Comparison of ENCODE assay signal across 19 cellular contexts in the genomic region with DNA sequence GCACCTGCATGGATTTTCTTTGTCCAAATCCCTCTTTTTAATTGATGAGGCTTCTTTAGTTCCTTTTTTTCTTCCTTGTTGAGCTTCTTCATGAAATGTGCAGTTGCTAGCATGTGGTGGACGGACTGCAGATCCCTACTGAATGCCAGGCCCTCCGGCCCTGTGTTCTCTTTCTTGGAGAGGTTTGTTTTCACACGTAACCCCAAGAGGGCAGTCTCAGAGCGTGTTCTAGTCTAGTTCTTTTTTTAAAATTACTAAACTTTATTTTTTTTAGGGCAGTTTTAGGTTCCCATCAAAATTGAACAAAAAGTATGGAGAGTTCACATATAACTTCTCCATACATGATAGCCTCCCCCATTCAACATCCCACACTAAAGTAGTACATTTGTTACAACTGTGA.
DNase-seq lines count a peak whose midpoint lies in the region; ATAC-seq and TF ChIP-seq lines count a peak whose summit lies in the region.
"Had no signal": no experiment of that assay in that cellular context is flagged by ENCODE, and none has a peak within 500 bp of the region (broad histone marks: within the 10 kb centered on the region; RNA-seq: fewer than 3 reads in every experiment).

No MANE protein-coding gene starts in this region.

- H2AFZ ChIP-seq in H9 (ENCODE audit: low read length): no peak overlapping the region

- H2BK15ac ChIP-seq in H9 (ENCODE audit: low read depth, low read length): no peak overlapping the region

- no peak overlapping the region for H4K8ac ChIP-seq in H9 (replicated peaks; ENCODE audit: insufficient read length, low read depth, low read length)

- no peak overlapping the region for H3K14ac ChIP-seq in H9 (ENCODE audit: insufficient read depth, low read length)

- CTCF ChIA-PET in A673 (lab: Charles Lee): no interaction called here

- no peaks in the 10 kb centered on the region for H3K4me1 ChIP-seq in A673 (ENCODE audit: insufficient read depth, low read length, poor library complexity, severe bottlenecking)
- H3K4me1 ChIP-seq in H9 (ENCODE audit: insufficient read depth, low read length): 0 out of 2 replicates have a peak, but pooled peaks cover 4% of the 10 kb centered on the region
- peaks cover 5% of the 10 kb centered on the region for H3K4me1 ChIP-seq in colonic mucosa
- H3K4me1 ChIP-seq: right atrium auricular region had no signal

- peaks cover 44 to 45% of the 10 kb centered on the region in 2 experiments for H3K4me1 Mint-ChIP-seq in H9

- H3K27me3 Mint-ChIP-seq in H9 (ENCODE audit: low read depth): no peaks in the 10 kb centered on the region

- H3K23me2 ChIP-seq in H9 (ENCODE audit: insufficient read length, low read depth, low read length, poor library complexity, severe bottlenecking): no peaks in the 10 kb centered on the region

- DNase-seq in A673 (ENCODE audit: low spot score) (peak; percentile 12), H9 (no peak), colonic mucosa (peak; percentile 16), medulla oblongata (ENCODE audit: extremely low spot score) (peak; percentile 37), D341Med (ENCODE audit: low spot score) (no peak), SK-N-DZ (ENCODE audit: low spot score) (no peak), GF-D8 (lab: John Stamatoyannopoulos, UW) (no peak)
- DNase-seq: activated CD4-positive, alpha-beta T cell treated with anti-CD3 and anti-CD28 coated beads, Interleukin-2, amount 50 U/mL, for 48 hours; activated naive CD4-positive, alpha-beta T cell treated with anti-CD3 and anti-CD28 coated beads, Interleukin-2, amount 50 U/mL, for 16 hours; heart right ventricle; kidney glomerular epithelial cell; NCI-H1092 treated with DMSO at 0.1 percent for 48 hours; NCI-H526 treated with DMSO at 0.1 percent for 48 hours; stimulated activated naive CD4-positive, alpha-beta T cell had no signal

- H3K27me3 ChIP-seq in A673 (replicated peaks; ENCODE audit: insufficient read depth, low read depth, low read length, poor library complexity) (no peaks in the 10 kb centered on the region), H9 (ENCODE audit: insufficient read depth, low read length) (no peaks in the 10 kb centered on the region), colonic mucosa (no peaks in the 10 kb centered on the region)
- H3K27me3 ChIP-seq: heart right ventricle, right atrium auricular region, upper lobe of left lung had no signal

- no peaks in the 10 kb centered on the region for H3K36me3 Mint-ChIP-seq in H9 (ENCODE audit: insufficient read depth in 1 of 3, low read depth in 3 of 3)
- H3K36me3 Mint-ChIP-seq: mesothelial cell of epicardium had no signal

- H3K4me2 ChIP-seq in H9 (ENCODE audit: insufficient read depth, insufficient read length, low read length): no peak overlapping the region
- H3K4me2 ChIP-seq: KMS-11 had no signal

- WGBS in H9 (ENCODE audit: extremely low coverage, insufficient read length, low lambda C conversion rate): no CpG with 5 or more reads among the region's 4 CpGs

- H3K36me3 ChIP-seq in A673 (ENCODE audit: insufficient read depth, low read length, poor library complexity, severe bottlenecking) (no peaks in the 10 kb centered on the region), colonic mucosa (no peaks in the 10 kb centered on the region)
- H3K36me3 ChIP-seq: heart right ventricle, right atrium auricular region, upper lobe of left lung had no signal

- H3K79me1 ChIP-seq in H9 (ENCODE audit: insufficient read depth, low read depth, low read length, poor library complexity, severe bottlenecking): no peaks in the 10 kb centered on the region

- H3K56ac ChIP-seq in H9 (ENCODE audit: insufficient read length, low read depth, low read length): no peak overlapping the region

- H3K9ac ChIP-seq in H9 (ENCODE audit: extremely low read depth, insufficient read length, low read length) (no peak overlapping the region), colonic mucosa (ENCODE audit: low read depth in 2 of 2, low read length in 2 of 2) (no peak overlapping the region)
- H3K9ac ChIP-seq: KMS-11 had no signal

- H3K4me3 Mint-ChIP-seq in H9: no peak overlapping the region
- H3K4me3 Mint-ChIP-seq: mesothelial cell of epicardium had no signal

- no peak overlapping the region for H3K18ac ChIP-seq in H9 (ENCODE audit: insufficient read length, low read depth, low read length)

- H3K9me3 ChIP-seq in A673 (ENCODE audit: low read depth, low read length, poor library complexity, severe bottlenecking) (no peaks in the 10 kb centered on the region), H9 (ENCODE audit: control insufficient read depth, low read depth, low read length) (no peaks in the 10 kb centered on the region), colonic mucosa (no peaks in the 10 kb centered on the region)
- H3K9me3 ChIP-seq: heart right ventricle, right atrium auricular region, upper lobe of left lung had no signal

- POLR2A ChIA-PET in A673 (lab: Charles Lee; ENCODE audit: low non-redundant PET): no interaction called here

- H4K91ac ChIP-seq in H9 (ENCODE audit: insufficient read length, low read depth, low read length): no peak overlapping the region

- H4K20me1 ChIP-seq in H9 (ENCODE audit: control insufficient read depth, insufficient read depth, insufficient read length): no peaks in the 10 kb centered on the region

- H3K23ac ChIP-seq in H9 (ENCODE audit: insufficient read length, low read depth, low read length): no peak overlapping the region

- no peak overlapping the region for H4K5ac ChIP-seq in H9 (ENCODE audit: insufficient read length, low read depth, low read length)

- no peak overlapping the region for H3T11ph ChIP-seq in H9 (ENCODE audit: low read length)

- no peak overlapping the region for H2BK20ac ChIP-seq in H9 (ENCODE audit: low read depth, low read length, poor library complexity, severe bottlenecking)

- H3K4me3 ChIP-seq in A673 (ENCODE audit: low read depth, low read length, poor library complexity, severe bottlenecking) (no peak overlapping the region), colonic mucosa (no peak overlapping the region)
- H3K4me3 ChIP-seq: heart right ventricle, right atrium auricular region, upper lobe of left lung had no signal

- no peak overlapping the region for H2BK5ac ChIP-seq in H9 (ENCODE audit: insufficient read length, low read length)

- intact Hi-C loops in A673 (cut with micrococcal nuclease; ENCODE audit: unreplicated experiment) (loop anchor here (5.0 kb wide), 1 partner anchor 268 kb away; no protein-coding TSS in a partner anchor), colonic mucosa (cut with DNase I) (no loop called here)

- ATAC-seq in HG03045 (IDR thresholded peaks at IDR 0.05; ENCODE audit: unreplicated experiment): no peak
- ATAC-seq: heart right ventricle had no signal

- TF ChIP-seq CTCF in A673 (conservative IDR thresholded peaks at IDR 0.05; ENCODE audit: low read depth, low read length): no peak; the same call in 1 of the 2 replicates
- TF ChIP-seq CTCF in H9 (conservative IDR thresholded peaks at IDR 0.05): peak; percentile 63
- no peak for TF ChIP-seq CTCF in colonic mucosa (IDR thresholded peaks at IDR 0.05)

- no peaks in the 10 kb centered on the region for H3K79me2 ChIP-seq in H9 (ENCODE audit: insufficient read depth, low read length)

- H3K9me3 Mint-ChIP-seq in H9: no peaks in the 10 kb centered on the region
- H3K9me3 Mint-ChIP-seq: mesothelial cell of epicardium had no signal

- H3K27ac Mint-ChIP-seq in H9: peak overlapping the region in 1 of 3 experiments; percentile 25; a peak in 2 of 7 replicates
- H3K27ac Mint-ChIP-seq: mesothelial cell of epicardium had no signal

- H2BK12ac ChIP-seq in H9 (ENCODE audit: insufficient read length, low read depth, low read length): no peak overlapping the region

- BruUV-seq in A673 (replicated peaks; lab: Mats Ljungman, UMichigan): no TSS peak

- H3K4ac ChIP-seq in H9 (ENCODE audit: low read depth, low read length): no peak overlapping the region

- H2BK120ac ChIP-seq in H9 (ENCODE audit: low read depth, low read length, poor library complexity, severe bottlenecking): no peak overlapping the region

- H2AK5ac ChIP-seq in H9 (ENCODE audit: insufficient read length, low read length): no peak overlapping the region

- H3K27ac ChIP-seq in A673 (ENCODE audit: low read depth, low read length, poor library complexity, severe bottlenecking) (no peak overlapping the region), H9 (ENCODE audit: insufficient read length, low read depth, low read length) (no peak overlapping the region), colonic mucosa (no peak overlapping the region)
- H3K27ac ChIP-seq: heart right ventricle, KMS-11, right atrium auricular region had no signal

Comparison
In these comparisons a context has a peak if more than half of its experiments do, and no peak if none do; other contexts are left out.
1. DNase-seq: peak in A673 (single experiment), colonic mucosa (single experiment) and medulla oblongata (single experiment); none in H9 (single experiment), D341Med (single experiment), SK-N-DZ (single experiment) and GF-D8 (single experiment).